ENCODE assay signal across 16 cellular contexts in genomic region chr22:40583058-40583741, GRCh38. TPM values are rescaled to one million over a fixed set of nuclear protein-coding genes. Genes with fewer than 3 reads are reported as not detected.
DNase-seq lines count a peak whose midpoint lies in the region; ATAC-seq, FAIRE-seq and TF ChIP-seq lines count a peak whose summit lies in the region.
"Had no signal": no experiment of that assay in that cellular context is flagged by ENCODE, and none has a peak within 500 bp of the region (broad histone marks: within the 10 kb centered on the region; RNA-seq: fewer than 3 reads in every experiment).

No MANE protein-coding gene starts in this region.

- FAIRE-seq in GM18507 (lab: Jason Lieb, UNC): peak; percentile 59
- FAIRE-seq: HTR-8/SVneo had no signal

- no peaks in the 10 kb centered on the region for H3K27me3 ChIP-seq in dorsolateral prefrontal cortex
- H3K27me3 ChIP-seq: BLaER1, left lung had no signal

- TF ChIP-seq CTCF in GM10266 (IDR thresholded peaks at IDR 0.05; ENCODE audit: control insufficient read depth, insufficient read depth, low read depth, missing control alignments) (no peak), dorsolateral prefrontal cortex (IDR thresholded peaks at IDR 0.05 in 54 of 56, conservative IDR thresholded peaks at IDR 0.05 in 2 of 56; ENCODE audit: low read depth in 1 of 56, partially characterized antibody in 56 of 56) (no peak)

- H3K27ac ChIP-seq in dorsolateral prefrontal cortex: peak overlapping the region in 33 of 59 donors; percentile 0 to 66 (median 21)
- H3K27ac ChIP-seq: BLaER1, left lung had no signal

- ATAC-seq in HG03565 (IDR thresholded peaks at IDR 0.05; ENCODE audit: unreplicated experiment): peak; percentile 41
- ATAC-seq: effector memory CD8-positive, alpha-beta T cell; left lung had no signal

- H3K4me3 ChIP-seq in dorsolateral prefrontal cortex: no peak overlapping the region
- H3K4me3 ChIP-seq: BLaER1, left lung, smooth muscle cell had no signal

- intact Hi-C loops in dorsolateral prefrontal cortex (cut with DNase I): no loop called here

- DNase-seq in GM10266 (ENCODE audit: extremely low spot score) (peak; percentile 49), GM18507 (ENCODE audit: extremely low spot score, insufficient read length, low read depth) (no peak), dorsolateral prefrontal cortex (no peak), NCI-H146 (lab: John Stamatoyannopoulos, UW) (no peak), LoVo (ENCODE audit: low spot score) (no peak), NCI-H526 treated with DMSO at 0.1 percent for 48 hours (lab: John Stamatoyannopoulos, UW) (no peak)
- DNase-seq: activated CD4-positive, alpha-beta T cell treated with anti-CD3 and anti-CD28 coated beads, Interleukin-2, amount 50 U/mL, for 1 hour; activated naive CD4-positive, alpha-beta T cell treated with anti-CD3 and anti-CD28 coated beads, Interleukin-2, amount 10 ng/mL, durations not matched to agents 7 days and 5 days; DND-41; effector memory CD8-positive, alpha-beta T cell; left lung; NCI-H2029 treated with DMSO at 0.1 percent for 48 hours had no signal

RNA-seq across cellular contexts. Expression of gene MRTFA, which starts 53.3 kb away (rescaled TPM):
- total RNA-seq in dorsolateral prefrontal cortex: 100 to 1,000 TPM in 1 of 120 experiments, 10 to 100 TPM in 119; 43.3 to 100 (median 72.1) TPM
